In the genomic region with DNA sequence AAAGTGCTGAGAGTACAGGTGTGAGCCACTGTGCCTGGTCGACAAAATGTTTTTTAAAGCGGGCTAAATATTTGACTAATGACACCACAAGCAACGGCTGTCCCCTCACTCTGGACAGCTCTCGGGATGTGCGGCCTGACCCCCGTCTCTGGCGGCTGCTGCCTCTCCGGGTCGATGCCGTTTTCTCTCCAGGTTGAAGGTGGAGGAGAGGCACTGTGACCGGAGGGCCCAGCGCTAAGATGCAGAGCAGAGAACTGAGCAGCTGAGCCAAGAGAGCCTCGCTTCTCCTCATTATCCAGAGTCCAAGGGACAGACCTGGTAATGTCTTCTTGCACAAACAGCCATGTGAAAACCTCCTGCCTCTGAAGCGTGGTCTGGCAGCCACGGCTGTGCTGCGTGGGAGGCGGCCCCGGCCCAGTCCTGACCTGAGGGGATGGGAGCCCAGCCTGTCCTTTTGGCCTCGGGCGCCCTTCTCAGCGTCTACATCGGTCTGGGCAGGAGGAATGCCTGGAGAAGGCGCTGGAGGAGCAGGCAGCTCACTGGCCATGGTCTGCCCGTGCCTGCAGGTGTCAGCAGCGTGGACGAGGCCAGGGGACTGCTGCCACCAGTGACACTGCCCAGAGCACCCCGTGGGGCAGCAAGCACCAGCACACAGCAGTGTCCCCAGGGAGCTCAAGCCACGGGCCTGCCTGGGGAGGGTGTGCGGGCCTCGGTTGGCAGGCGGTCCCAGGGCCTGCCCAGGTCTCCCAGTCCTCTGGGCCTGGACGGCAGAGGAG, we compare ENCODE assay signal across 10 cellular contexts. TPM values are rescaled to one million over a fixed set of nuclear protein-coding genes. Genes with fewer than 3 reads are reported as not detected.
DNase-seq lines count a peak whose midpoint lies in the region; ATAC-seq and TF ChIP-seq lines count a peak whose summit lies in the region.
"Had no signal": no experiment of that assay in that cellular context is flagged by ENCODE, and none has a peak within 500 bp of the region (broad histone marks: within the 10 kb centered on the region; RNA-seq: fewer than 3 reads in every experiment).

No MANE protein-coding gene starts in this region.

- peaks cover 0 to 8% of the 10 kb centered on the region in 2 experiments for H3K36me3 ChIP-seq in mesenchymal stem cell (ENCODE audit: control insufficient read depth in 1 of 2, insufficient read depth in 2 of 2, low read depth in 1 of 2, low read length in 2 of 2)
- H3K36me3 ChIP-seq in vagina, result no peaks in the 10 kb centered on the region
- H3K36me3 ChIP-seq: stomach had no signal

- no peak overlapping the region for H3K14ac ChIP-seq in mesenchymal stem cell (ENCODE audit: low read length in 2 of 2)

- H3K79me1 ChIP-seq in mesenchymal stem cell (replicated peaks; ENCODE audit: low read length, poor library complexity, severe bottlenecking), result peaks cover 2% of the 10 kb centered on the region

- H3K4me3 ChIP-seq in fibroblast of villous mesenchyme (ENCODE audit: low read depth, low read length) (no peak overlapping the region), mesenchymal stem cell (ENCODE audit: insufficient read depth in 1 of 2, low read depth in 1 of 2, low read length in 2 of 2) (no peak overlapping the region), vagina (no peak overlapping the region)
- H3K4me3 ChIP-seq: stomach had no signal

- intact Hi-C loops in natural killer cell (cut with micrococcal nuclease), result loop anchor here (1.0 to 10.0 kb wide), 3 partner anchors 186 to 436 kb away; no protein-coding TSS in a partner anchor
- intact Hi-C loops in vagina (cut with DNase I), result loop anchor here (2.0 kb wide), 1 partner anchor 186 kb away; the partner anchor contains the start of gene FAAP20

- no peak for ATAC-seq in natural killer cell treated with Interleukin-12 subunit alpha and Interleukin-12 subunit beta and Interleukin-15 and Interleukin-18, amount 100 ng/mL, for 72 hours
- ATAC-seq in natural killer cell, result no peak
- ATAC-seq in GM18519 (IDR thresholded peaks at IDR 0.05; ENCODE audit: low FRiP score, unreplicated experiment), result no peak
- ATAC-seq in HG02763 (IDR thresholded peaks at IDR 0.05; ENCODE audit: unreplicated experiment), result no peak

- peak; percentile 56 for DNase-seq in natural killer cell treated with Interleukin-12 subunit alpha and Interleukin-12 subunit beta and Interleukin-15 and Interleukin-18, amount 100 ng/mL, for 72 hours (ENCODE audit: low spot score)
- no peak for DNase-seq in natural killer cell
- DNase-seq in fibroblast of villous mesenchyme (ENCODE audit: low read depth), result peak; percentile 25
- no peak for DNase-seq in mesenchymal stem cell
- no peak for DNase-seq in vagina (ENCODE audit: extremely low spot score in 2 of 2)
- DNase-seq in midbrain (lab: John Stamatoyannopoulos, UW), result no peak

- no peak overlapping the region for H3K27ac ChIP-seq in mesenchymal stem cell (ENCODE audit: low read length, poor library complexity, severe bottlenecking)
- peak overlapping the region; percentile 51 for H3K27ac ChIP-seq in vagina
- H3K27ac ChIP-seq: stomach had no signal

- 87% methylated on average over 32 of the region's 32 CpGs for WGBS in mesenchymal stem cell

- H2BK15ac ChIP-seq in mesenchymal stem cell (ENCODE audit: low read depth, poor library complexity, severe bottlenecking), result no peak overlapping the region

- no peaks in the 10 kb centered on the region for H3K27me3 Mint-ChIP-seq in natural killer cell treated with Interleukin-12 subunit alpha and Interleukin-12 subunit beta and Interleukin-15 and Interleukin-18, amount 100 ng/mL, for 72 hours
- H3K27me3 Mint-ChIP-seq in natural killer cell (ENCODE audit: low read depth in 2 of 2), result no peaks in the 10 kb centered on the region
- H3K27me3 Mint-ChIP-seq: CD8-positive, alpha-beta memory T cell had no signal

- no peak overlapping the region for H3K23ac ChIP-seq in mesenchymal stem cell (ENCODE audit: low read length in 2 of 2)

- peaks cover 0 to 3% of the 10 kb centered on the region in 2 donors for H3K4me1 Mint-ChIP-seq in natural killer cell treated with Interleukin-12 subunit alpha and Interleukin-12 subunit beta and Interleukin-15 and Interleukin-18, amount 100 ng/mL, for 72 hours (ENCODE audit: low read depth in 2 of 2)
- H3K4me1 Mint-ChIP-seq in natural killer cell, result no peaks in the 10 kb centered on the region

- H3K4ac ChIP-seq in mesenchymal stem cell (ENCODE audit: low read depth in 1 of 2, low read length in 2 of 2), result no peak overlapping the region

- no peak overlapping the region for H2AFZ ChIP-seq in mesenchymal stem cell (ENCODE audit: low read depth, low read length)

- peak overlapping the region; percentile 85 for H4K91ac ChIP-seq in mesenchymal stem cell (ENCODE audit: low read length)

- no peak overlapping the region for H3K4me2 ChIP-seq in mesenchymal stem cell (ENCODE audit: low read length, poor library complexity, severe bottlenecking)

- H3K18ac ChIP-seq in mesenchymal stem cell (ENCODE audit: low read depth in 1 of 2, low read length in 2 of 2), result no peak overlapping the region

- peak overlapping the region; percentile 57 for H4K8ac ChIP-seq in mesenchymal stem cell (ENCODE audit: low read length)

- peak overlapping the region; percentile 36 for H3K9ac ChIP-seq in mesenchymal stem cell (ENCODE audit: low read length)

- no peaks in the 10 kb centered on the region for H3K9me3 Mint-ChIP-seq in natural killer cell treated with Interleukin-12 subunit alpha and Interleukin-12 subunit beta and Interleukin-15 and Interleukin-18, amount 100 ng/mL, for 72 hours
- H3K9me3 Mint-ChIP-seq in natural killer cell, result no peaks in the 10 kb centered on the region
- H3K9me3 Mint-ChIP-seq: CD8-positive, alpha-beta memory T cell had no signal

- no peak overlapping the region for H3K4me3 Mint-ChIP-seq in natural killer cell treated with Interleukin-12 subunit alpha and Interleukin-12 subunit beta and Interleukin-15 and Interleukin-18, amount 100 ng/mL, for 72 hours
- no peak overlapping the region for H3K4me3 Mint-ChIP-seq in natural killer cell
- H3K4me3 Mint-ChIP-seq: CD8-positive, alpha-beta memory T cell had no signal

- peaks cover 7% of the 10 kb centered on the region for H3K4me1 ChIP-seq in mesenchymal stem cell (ENCODE audit: control insufficient read depth, insufficient read depth, low read depth, low read length)
- peaks cover 11% of the 10 kb centered on the region for H3K4me1 ChIP-seq in vagina

- no peaks in the 10 kb centered on the region for H3K36me3 Mint-ChIP-seq in natural killer cell treated with Interleukin-12 subunit alpha and Interleukin-12 subunit beta and Interleukin-15 and Interleukin-18, amount 100 ng/mL, for 72 hours
- H3K36me3 Mint-ChIP-seq in natural killer cell, result no peaks in the 10 kb centered on the region
- H3K36me3 Mint-ChIP-seq: CD8-positive, alpha-beta memory T cell had no signal

- H3K9me3 ChIP-seq in mesenchymal stem cell (ENCODE audit: control insufficient read depth, low read length), result no peaks in the 10 kb centered on the region
- no peaks in the 10 kb centered on the region for H3K9me3 ChIP-seq in vagina
- H3K9me3 ChIP-seq: stomach had no signal

- TF ChIP-seq POLR2A in vagina (IDR thresholded peaks at IDR 0.05), result no peak

- H2BK120ac ChIP-seq in mesenchymal stem cell (ENCODE audit: low read depth, low read length), result no peak overlapping the region

- H2AK5ac ChIP-seq in mesenchymal stem cell (ENCODE audit: low read length, severe bottlenecking), result no peak overlapping the region

- H2BK12ac ChIP-seq in mesenchymal stem cell (ENCODE audit: low read length in 2 of 2), result peak overlapping the region in 1 of 2 experiments; percentile 21

- H3K27ac Mint-ChIP-seq in natural killer cell treated with Interleukin-12 subunit alpha and Interleukin-12 subunit beta and Interleukin-15 and Interleukin-18, amount 100 ng/mL, for 72 hours, result no peak overlapping the region
- no peak overlapping the region for H3K27ac Mint-ChIP-seq in natural killer cell

- H2BK5ac ChIP-seq in mesenchymal stem cell (ENCODE audit: low read depth, low read length, poor library complexity, severe bottlenecking), result no peak overlapping the region

- H3K27me3 ChIP-seq in mesenchymal stem cell (ENCODE audit: control insufficient read depth in 1 of 2, insufficient read depth in 1 of 2, low read length in 2 of 2) (peaks cover 0 to 3% of the 10 kb centered on the region in 2 experiments), vagina (no peaks in the 10 kb centered on the region)
- H3K27me3 ChIP-seq: stomach had no signal

- TF ChIP-seq CTCF in natural killer cell (IDR thresholded peaks at IDR 0.05) (no peak), fibroblast of villous mesenchyme (IDR thresholded peaks at IDR 0.05; ENCODE audit: insufficient read depth, low read depth, low read length) (no peak), vagina (IDR thresholded peaks at IDR 0.05) (no peak)

RNA-seq across cellular contexts. Expression of gene MORN1, which starts 10.3 kb away (rescaled TPM):
- total RNA-seq in natural killer cell treated with Interleukin-12 subunit alpha and Interleukin-12 subunit beta and Interleukin-15 and Interleukin-18, amount 100 ng/mL, for 72 hours, result 1 to 10 TPM; 4.0 to 7.5 TPM
- 1 to 10 TPM; 8.0 to 9.3 (median 8.8) TPM for total RNA-seq in natural killer cell
- 6.1 and 9.5 TPM in 2 replicates for total RNA-seq in fibroblast of villous mesenchyme
- 1.8 TPM for polyA plus RNA-seq in mesenchymal stem cell (2013, experiment 1 of 2)
- 1.7 TPM for polyA plus RNA-seq in mesenchymal stem cell (2013, experiment 2 of 2)
- 11.8 TPM for total RNA-seq in vagina

RNA-seq across cellular contexts. Expression of gene RER1, which starts 10.6 kb away (rescaled TPM):
- 100 to 1,000 TPM; 139 to 161 TPM for total RNA-seq in natural killer cell treated with Interleukin-12 subunit alpha and Interleukin-12 subunit beta and Interleukin-15 and Interleukin-18, amount 100 ng/mL, for 72 hours
- total RNA-seq in natural killer cell (10 to 100 TPM; 89.2 to 98.9 (median 91.9) TPM), fibroblast of villous mesenchyme (77.6 and 94.1 TPM in 2 replicates), vagina (49.6 TPM)
- polyA plus RNA-seq in mesenchymal stem cell (2013, experiment 1 of 2), result 163 TPM
- 180 TPM for polyA plus RNA-seq in mesenchymal stem cell (2013, experiment 2 of 2)

RNA-seq across cellular contexts. Expression of gene PEX10, which starts 31.4 kb away (rescaled TPM):
- total RNA-seq in natural killer cell treated with Interleukin-12 subunit alpha and Interleukin-12 subunit beta and Interleukin-15 and Interleukin-18, amount 100 ng/mL, for 72 hours, result 10 to 100 TPM; 10.7 to 18.9 TPM
- total RNA-seq in natural killer cell (10 to 100 TPM in 1 of 3 donors, 1 to 10 TPM in 2; 8.1 to 11.1 (median 9.8) TPM), fibroblast of villous mesenchyme (28.9 and 34.1 TPM in 2 replicates), vagina (15.2 TPM)
- polyA plus RNA-seq in mesenchymal stem cell (2013, experiment 1 of 2), result 10.6 TPM
- polyA plus RNA-seq in mesenchymal stem cell (2013, experiment 2 of 2), result 10.8 TPM

Comparison
In these comparisons a context has a peak if more than half of its experiments do, and no peak if none do; other contexts are left out.
1. DNase-seq: peak in natural killer cell treated with Interleukin-12 subunit alpha and Interleukin-12 subunit beta and Interleukin-15 and Interleukin-18, amount 100 ng/mL, for 72 hours (single experiment) and fibroblast of villous mesenchyme (single experiment); none in natural killer cell (single experiment), mesenchymal stem cell (single experiment), vagina (0 of 2) and midbrain (single experiment).